Comparison of ENCODE assay signal across 19 cellular contexts in the genomic region with DNA sequence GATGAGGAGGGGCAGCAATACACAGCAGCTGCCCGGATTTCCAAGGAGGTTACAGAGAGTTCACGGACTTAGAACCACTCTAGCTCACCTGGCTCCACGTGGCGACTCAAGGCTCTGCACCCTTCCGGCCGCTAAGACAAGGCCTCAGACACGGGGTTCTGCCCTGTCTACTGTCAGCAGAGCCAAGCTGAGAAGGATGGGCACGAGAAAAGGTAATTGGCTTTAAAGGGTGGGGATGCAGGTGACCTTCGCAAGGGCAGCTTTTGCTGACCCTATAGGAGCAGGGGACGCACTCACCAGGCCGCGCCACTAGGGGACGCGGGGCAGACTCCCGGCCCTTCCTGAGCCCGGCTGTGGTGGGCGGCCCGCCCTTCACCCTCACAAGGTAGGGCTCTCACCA.
DNase-seq lines count a peak whose midpoint lies in the region; ATAC-seq and TF ChIP-seq lines count a peak whose summit lies in the region.
"Had no signal": no experiment of that assay in that cellular context is flagged by ENCODE, and none has a peak within 500 bp of the region (broad histone marks: within the 10 kb centered on the region; RNA-seq: fewer than 3 reads in every experiment).

No MANE protein-coding gene starts in this region.

- peak; percentile 100 for ATAC-seq in GM23338
- ATAC-seq in Panc1: no peak
- ATAC-seq in HG03280 (IDR thresholded peaks at IDR 0.05; ENCODE audit: unreplicated experiment): no peak
- ATAC-seq in T-cell (replicated peaks in 1 of 4): no peak
- ATAC-seq in HG03135 (IDR thresholded peaks at IDR 0.05; ENCODE audit: unreplicated experiment): no peak
- ATAC-seq: Right ventricle myocardium inferior had no signal

- CTCF ChIA-PET in Panc1 (lab: Charles Lee) (interaction anchor here (0.7 kb wide), 1 partner anchor 54 kb away, joined by 3 read pairs; no protein-coding TSS in a partner anchor), T-cell (lab: Charles Lee) (no interaction called here)

- H3K9me2 ChIP-seq in GM23338 (ENCODE audit: insufficient read depth): peaks cover 9% of the 10 kb centered on the region

- H3K36me3 Mint-ChIP-seq in GM23338 (ENCODE audit: low read depth) (no peaks in the 10 kb centered on the region), endothelial cell (ENCODE audit: low read depth, unreplicated experiment) (no peaks in the 10 kb centered on the region), nephron progenitor cell (ENCODE audit: low read depth) (no peaks in the 10 kb centered on the region), T-cell (no peaks in the 10 kb centered on the region)

- no peak overlapping the region for H3K27ac Mint-ChIP-seq in GM23338
- H3K27ac Mint-ChIP-seq in endothelial cell (ENCODE audit: unreplicated experiment): no peak overlapping the region
- no peak overlapping the region for H3K27ac Mint-ChIP-seq in nephron progenitor cell
- no peak overlapping the region for H3K27ac Mint-ChIP-seq in T-cell
- H3K27ac Mint-ChIP-seq: activated CD4-positive, alpha-beta memory T cell treated with anti-CD3 and anti-CD28 coated beads, Interleukin-2, amount 10 ng/mL, durations not matched to agents 7 days and 5 days; activated T-helper 1 cell treated with anti-CD3 and anti-CD28 coated beads, Interleukin-12 subunit alpha, Interleukin-12 subunit beta, Interleukin-2, Interleukin-4 antibody, amounts not matched to agents 30 ng/mL and 10 ng/mL and 1 ng/mL, durations not matched to agents 14 hours and 24 hours and 36 hours; dendritic cell treated with granulocyte-macrophage colony-stimulating factor and Interleukin-4, amounts not matched to agents 40 ng/mL and 50 ng/mL, for 4 days had no signal

- no peaks in the 10 kb centered on the region for H3K9me3 ChIP-seq in Panc1 (ENCODE audit: control insufficient read depth, insufficient read depth, low read depth, low read length)
- H3K9me3 ChIP-seq: adrenal gland, HAP-1 had no signal

- no peaks in the 10 kb centered on the region for H3K27me3 ChIP-seq in GM23338 (ENCODE audit: insufficient read depth)
- H3K27me3 ChIP-seq in Panc1 (ENCODE audit: control insufficient read depth, insufficient read depth, low read length): 0 out of 2 replicates have a peak, but pooled peaks cover 2% of the 10 kb centered on the region
- H3K27me3 ChIP-seq: adrenal gland had no signal

- H3K36me3 ChIP-seq in GM23338 (ENCODE audit: insufficient read depth): no peaks in the 10 kb centered on the region
- no peaks in the 10 kb centered on the region for H3K36me3 ChIP-seq in Panc1 (ENCODE audit: control insufficient read depth, insufficient read depth, low read length)
- H3K36me3 ChIP-seq: adrenal gland, HAP-1 had no signal

- H3K4me3 Mint-ChIP-seq in GM23338 (no peak overlapping the region), endothelial cell (ENCODE audit: unreplicated experiment) (no peak overlapping the region), nephron progenitor cell (no peak overlapping the region), T-cell (no peak overlapping the region)
- H3K4me3 Mint-ChIP-seq: activated CD4-positive, alpha-beta memory T cell treated with anti-CD3 and anti-CD28 coated beads, Interleukin-2, amount 10 ng/mL, durations not matched to agents 7 days and 5 days; activated T-helper 1 cell treated with anti-CD3 and anti-CD28 coated beads, Interleukin-12 subunit alpha, Interleukin-12 subunit beta, Interleukin-2, Interleukin-4 antibody, amounts not matched to agents 30 ng/mL and 10 ng/mL and 1 ng/mL, durations not matched to agents 14 hours and 24 hours and 36 hours; dendritic cell treated with granulocyte-macrophage colony-stimulating factor and Interleukin-4, amounts not matched to agents 40 ng/mL and 50 ng/mL, for 4 days had no signal

- DNase-seq in GM23338 (ENCODE audit: low spot score): peak; percentile 87
- DNase-seq in Panc1 (ENCODE audit: low read depth, low spot score): no peak
- peak; percentile 46 for DNase-seq in endothelial cell (ENCODE audit: low spot score)
- DNase-seq in nephron progenitor cell: peak; percentile 35
- no peak for DNase-seq in epidermal melanocyte (ENCODE audit: insufficient read length, low spot score)
- DNase-seq in T-cell: no peak
- DNase-seq: activated CD4-positive, alpha-beta memory T cell treated with anti-CD3 and anti-CD28 coated beads, Interleukin-2, amount 10 ng/mL, durations not matched to agents 7 days and 5 days; adrenal gland; DMS79; NCI-H1694 treated with DMSO at 0.1 percent for 48 hours; NCI-H748 treated with DMSO at 0.1 percent for 48 hours had no signal

- intact Hi-C loops in Panc1 (cut with micrococcal nuclease; ENCODE audit: unreplicated experiment): no loop called here

- BruUV-seq in Panc1 (replicated peaks; lab: Mats Ljungman, UMichigan): no TSS peak

- H3K9me3 Mint-ChIP-seq in GM23338: peaks cover 2% of the 10 kb centered on the region; the same call in 1 of the 3 replicates
- no peaks in the 10 kb centered on the region for H3K9me3 Mint-ChIP-seq in endothelial cell (ENCODE audit: unreplicated experiment)
- no peaks in the 10 kb centered on the region for H3K9me3 Mint-ChIP-seq in nephron progenitor cell
- H3K9me3 Mint-ChIP-seq in T-cell: no peaks in the 10 kb centered on the region
- H3K9me3 Mint-ChIP-seq: activated CD4-positive, alpha-beta memory T cell treated with anti-CD3 and anti-CD28 coated beads, Interleukin-2, amount 10 ng/mL, durations not matched to agents 7 days and 5 days; activated T-helper 1 cell treated with anti-CD3 and anti-CD28 coated beads, Interleukin-12 subunit alpha, Interleukin-12 subunit beta, Interleukin-2, Interleukin-4 antibody, amounts not matched to agents 30 ng/mL and 10 ng/mL and 1 ng/mL, durations not matched to agents 14 hours and 24 hours and 36 hours; dendritic cell treated with granulocyte-macrophage colony-stimulating factor and Interleukin-4, amounts not matched to agents 40 ng/mL and 50 ng/mL, for 4 days had no signal

- H3K4me3 ChIP-seq in GM23338: no peak overlapping the region
- H3K4me3 ChIP-seq in Panc1 (ENCODE audit: low read depth in 2 of 2, low read length in 2 of 2): no peak overlapping the region
- H3K4me3 ChIP-seq: adrenal gland, HAP-1 had no signal

- H4K20me1 ChIP-seq in GM23338 (replicated peaks; ENCODE audit: insufficient read depth): no peaks in the 10 kb centered on the region

- in situ Hi-C loops in Panc1 (cut with HindIII; ENCODE audit: low pct_unique_long_range_greater_than_20kb, low sequenced_read_pairs): no loop called here

- H3K79me2 ChIP-seq in GM23338 (replicated peaks; ENCODE audit: insufficient read depth): no peaks in the 10 kb centered on the region
- H3K79me2 ChIP-seq: parathyroid adenoma had no signal

- H3F3A ChIP-seq in GM23338 (replicated peaks; ENCODE audit: low read depth): no peaks in the 10 kb centered on the region

- peak; percentile 75 for TF ChIP-seq CTCF in GM23338 (conservative IDR thresholded peaks at IDR 0.05; ENCODE audit: low read depth in 2 of 2)
- peak; percentile 42 for TF ChIP-seq CTCF in Panc1 (IDR thresholded peaks at IDR 0.05)
- peak; percentile 63 for TF ChIP-seq CTCF in endothelial cell (IDR thresholded peaks at IDR 0.05; ENCODE audit: unreplicated experiment)
- TF ChIP-seq CTCF in nephron progenitor cell (IDR thresholded peaks at IDR 0.05): peak; percentile 54

- H3K27ac ChIP-seq in GM23338 (ENCODE audit: low read depth) (no peak overlapping the region), Panc1 (ENCODE audit: low read length) (no peak overlapping the region)
- H3K27ac ChIP-seq: adrenal gland, KMS-11, parathyroid adenoma had no signal

- POLR2A ChIA-PET in Panc1 (lab: Charles Lee) (no interaction called here), T-cell (lab: Charles Lee) (no interaction called here)

- peak overlapping the region; percentile 85; the same call in 1 of the 2 replicates for H2AFZ ChIP-seq in GM23338
- H2AFZ ChIP-seq: parathyroid adenoma had no signal

- no peak overlapping the region for H3K4me2 ChIP-seq in GM23338
- H3K4me2 ChIP-seq: KMS-11 had no signal

- H3K27me3 Mint-ChIP-seq in GM23338 (ENCODE audit: insufficient read depth, low read depth, poor library complexity) (peaks cover 5% of the 10 kb centered on the region), endothelial cell (ENCODE audit: unreplicated experiment) (no peaks in the 10 kb centered on the region), nephron progenitor cell (ENCODE audit: low read depth, poor library complexity) (peaks cover 7% of the 10 kb centered on the region), T-cell (peaks cover 5 to 13% of the 10 kb centered on the region in 2 donors)
- H3K27me3 Mint-ChIP-seq: dendritic cell treated with granulocyte-macrophage colony-stimulating factor and Interleukin-4, amounts not matched to agents 40 ng/mL and 50 ng/mL, for 4 days had no signal

- peaks cover 8% of the 10 kb centered on the region; the same call in 2 of the 3 replicates for H3K4me1 Mint-ChIP-seq in GM23338
- H3K4me1 Mint-ChIP-seq in endothelial cell (ENCODE audit: unreplicated experiment): no peaks in the 10 kb centered on the region
- no peaks in the 10 kb centered on the region for H3K4me1 Mint-ChIP-seq in nephron progenitor cell
- H3K4me1 Mint-ChIP-seq in T-cell: no peaks in the 10 kb centered on the region
- H3K4me1 Mint-ChIP-seq: activated CD4-positive, alpha-beta memory T cell treated with anti-CD3 and anti-CD28 coated beads, Interleukin-2, amount 10 ng/mL, durations not matched to agents 7 days and 5 days had no signal

- peaks cover 9% of the 10 kb centered on the region; the same call in 1 of the 2 replicates for H3K4me1 ChIP-seq in GM23338 (ENCODE audit: insufficient read depth)
- no peaks in the 10 kb centered on the region for H3K4me1 ChIP-seq in Panc1 (ENCODE audit: control insufficient read depth, insufficient read depth, low read length)
- H3K4me1 ChIP-seq: adrenal gland, HAP-1, parathyroid adenoma had no signal

TF ChIP-seq in GM23338, 12 proteins besides CTCF, POLR2A, EP300 and RAD21 (continues in another document):
- TF ChIP-seq JUNB (IDR thresholded peaks at IDR 0.05; ENCODE audit: unreplicated experiment) (no peak), EZH2phosphoT487 (IDR thresholded peaks at IDR 0.05; ENCODE audit: unreplicated experiment) (no peak)

Comparison
In these comparisons a context has a peak if more than half of its experiments do, and no peak if none do; other contexts are left out.
1. DNase-seq: peak in GM23338 (single experiment), endothelial cell (single experiment) and nephron progenitor cell (single experiment); none in Panc1 (single experiment), epidermal melanocyte (single experiment) and T-cell (0 of 34).
2. Peak in every context shown above with its lines, with median percentiles within 50 percentile points of each other: CTCF ChIP-seq.